In genomic region chr6:116277124-116277523, GRCh38 we compare ENCODE assay signal across 10 cellular contexts. TPM values are rescaled to one million over a fixed set of nuclear protein-coding genes. Genes with fewer than 3 reads are reported as not detected.
A peak's percentile ranks its signal among the peaks of the same experiment; 100 is the strongest.
DNase-seq lines count a peak whose midpoint lies in the region; ATAC-seq, FAIRE-seq and TF ChIP-seq lines count a peak whose summit lies in the region.
"Had no signal": no experiment of that assay in that cellular context is flagged by ENCODE, and none has a peak within 500 bp of the region (broad histone marks: within the 10 kb centered on the region; RNA-seq: fewer than 3 reads in every experiment).

No MANE protein-coding gene starts in this region.

- H3K4me1 Mint-ChIP-seq in nephron = peaks cover 56% of the 10 kb centered on the region

- H3K27ac Mint-ChIP-seq in nephron = peak overlapping the region; percentile 73 to 99 (median 93)

- H3K4me3 ChIP-seq in BJ (ENCODE audit: low read depth, low read length) = peak overlapping the region; percentile 86
- peak overlapping the region; percentile 91; the same call in 1 of the 2 replicates for H3K4me3 ChIP-seq in LNCaP clone FGC (ENCODE audit: low read depth, low read length)
- H3K4me3 ChIP-seq in coronary artery = peak overlapping the region; percentile 97

- no peaks in the 10 kb centered on the region for H3K27me3 ChIP-seq in BJ (ENCODE audit: control insufficient read depth, insufficient read depth, low read length)

- no peaks in the 10 kb centered on the region; the same call in 1 of the 2 replicates for H3K36me3 ChIP-seq in BJ (ENCODE audit: control insufficient read depth, insufficient read depth, low read length)

- POLR2A ChIA-PET in BJ (lab: Charles Lee) = no interaction called here

- H3K27me3 Mint-ChIP-seq in nephron (ENCODE audit: low read depth) = no peaks in the 10 kb centered on the region

- DNase-seq in BJ (ENCODE audit: low read depth) (no peak), LNCaP clone FGC (ENCODE audit: low read depth) (no peak), coronary artery (ENCODE audit: low spot score) (no peak), frontal cortex (ENCODE audit: low spot score in 2 of 2) (no peak), cerebellar nuclear complex (lab: John Stamatoyannopoulos, UW) (no peak), NCI-H2227 (lab: John Stamatoyannopoulos, UW; ENCODE audit: unreplicated experiment) (no peak)
- DNase-seq: stimulated activated naive CD4-positive, alpha-beta T cell had no signal

- peak overlapping the region in 1 of 2 donors; percentile 18 for H3K27ac ChIP-seq in coronary artery

- TF ChIP-seq CTCF in BJ (IDR thresholded peaks at IDR 0.05; ENCODE audit: insufficient read depth, low read depth, low read length) (no peak), LNCaP clone FGC (IDR thresholded peaks at IDR 0.05; ENCODE audit: control insufficient read depth, extremely low read depth, insufficient read depth) (no peak), coronary artery (IDR thresholded peaks at IDR 0.05) (no peak), nephron (IDR thresholded peaks at IDR 0.05; ENCODE audit: unreplicated experiment in 3 of 3) (no peak)

- no peak for ATAC-seq in HG02885 (IDR thresholded peaks at IDR 0.05; ENCODE audit: poor library complexity, unreplicated experiment)

- CTCF ChIA-PET in BJ (lab: Yijun Ruan, JAX) = interaction anchor here (1.8 to 4.3 kb wide), 3 partner anchors 8 to 283 kb away, joined by 4 to 28 read pairs (median 23); no protein-coding TSS in a partner anchor

- peaks cover 49% of the 10 kb centered on the region for H3K36me3 Mint-ChIP-seq in nephron (ENCODE audit: low read depth)

- FAIRE-seq in frontal cortex (lab: Jason Lieb, UNC) = no peak
- FAIRE-seq: endometrium had no signal

- H3K9me3 Mint-ChIP-seq in nephron = no peaks in the 10 kb centered on the region

- peak overlapping the region; percentile 96 to 100 (median 100) for H3K4me3 Mint-ChIP-seq in nephron

RNA-seq across cellular contexts. Expression of gene TSPYL1, which starts 2.6 kb away (rescaled TPM):
- polyA plus RNA-seq in BJ (2011; rRNA removed) = 31.9 and 43.1 TPM in 2 replicates
- 57.8 and 82.0 TPM in 2 replicates for polyA minus RNA-seq in BJ (2011; rRNA and poly(A)+ RNA removed)
- total RNA-seq in frontal cortex = 220 TPM

RNA-seq across cellular contexts. Expression of gene TSPYL4, which starts 23.2 kb away (rescaled TPM):
- 33.7 and 34.2 TPM in 2 replicates for polyA plus RNA-seq in BJ (2011; rRNA removed)
- 20.6 and 28.5 TPM in 2 replicates for polyA minus RNA-seq in BJ (2011; rRNA and poly(A)+ RNA removed)
- 85.2 TPM for total RNA-seq in frontal cortex
